In genomic region chr2:11647834-11648600, GRCh38 we compare ENCODE assay signal across 14 cellular contexts. TPM values are rescaled to one million over a fixed set of nuclear protein-coding genes. Genes with fewer than 3 reads are reported as not detected.
DNase-seq lines count a peak whose midpoint lies in the region; ATAC-seq, FAIRE-seq and TF ChIP-seq lines count a peak whose summit lies in the region.
"Had no signal": no experiment of that assay in that cellular context is flagged by ENCODE, and none has a peak within 500 bp of the region (broad histone marks: within the 10 kb centered on the region; RNA-seq: fewer than 3 reads in every experiment).

No MANE protein-coding gene starts in this region.

- H3K4me3 Mint-ChIP-seq in astrocyte (ENCODE audit: unreplicated experiment), result no peak overlapping the region
- H3K4me3 Mint-ChIP-seq: activated B cell treated with CpG ODN at 0.5 μM for 24 hours; activated T-cell treated with anti-CD3 and anti-CD28 coated beads, Interleukin-2, amount 50 U/mL, for 24 hours; brain had no signal

- H3K9me3 Mint-ChIP-seq in astrocyte (ENCODE audit: unreplicated experiment), result no peaks in the 10 kb centered on the region
- H3K9me3 Mint-ChIP-seq: activated B cell treated with CpG ODN at 0.5 μM for 24 hours; activated T-cell treated with anti-CD3 and anti-CD28 coated beads, Interleukin-2, amount 50 U/mL, for 24 hours; brain had no signal

- H3K36me3 Mint-ChIP-seq in astrocyte (ENCODE audit: low read depth, unreplicated experiment), result peaks cover 2% of the 10 kb centered on the region

- H3K27ac Mint-ChIP-seq in astrocyte (ENCODE audit: unreplicated experiment), result peak overlapping the region; percentile 85
- H3K27ac Mint-ChIP-seq: activated B cell treated with CpG ODN at 0.5 μM for 24 hours; activated T-cell treated with anti-CD3 and anti-CD28 coated beads, Interleukin-2, amount 50 U/mL, for 24 hours; brain had no signal

- H4K20me1 ChIP-seq in astrocyte (ENCODE audit: insufficient read depth, low read length), result no peaks in the 10 kb centered on the region

- no peaks in the 10 kb centered on the region for H3K9me3 ChIP-seq in heart right ventricle
- H3K9me3 ChIP-seq in astrocyte (ENCODE audit: insufficient read depth, low read depth, low read length), result no peaks in the 10 kb centered on the region
- no peaks in the 10 kb centered on the region for H3K9me3 ChIP-seq in tibial nerve
- H3K9me3 ChIP-seq: lower lobe of right lung had no signal

- ATAC-seq in heart right ventricle, result no peak
- ATAC-seq in Right ventricle myocardium superior (ENCODE audit: poor library complexity), result no peak
- ATAC-seq in GM18868 (IDR thresholded peaks at IDR 0.05; ENCODE audit: unreplicated experiment), result no peak
- no peak for ATAC-seq in HG03135 (IDR thresholded peaks at IDR 0.05; ENCODE audit: unreplicated experiment)
- ATAC-seq: lower lobe of right lung had no signal

- no peak overlapping the region for H3K4me3 ChIP-seq in heart right ventricle
- H3K4me3 ChIP-seq in astrocyte (ENCODE audit: insufficient read depth, low read depth, low read length), result no peak overlapping the region
- no peak overlapping the region for H3K4me3 ChIP-seq in tibial nerve
- H3K4me3 ChIP-seq: lower lobe of right lung had no signal

- FAIRE-seq in astrocyte (lab: Jason Lieb, UNC), result no peak

- H3K79me2 ChIP-seq in astrocyte (ENCODE audit: insufficient read depth, low read length), result no peaks in the 10 kb centered on the region

- WGBS in heart right ventricle, 2 donors, result 60 to 70% methylated on average over 7 of the region's 7 CpGs
- WGBS in tibial nerve, 2 donors, result 62 to 69% methylated on average over 7 of the region's 7 CpGs

- H2AFZ ChIP-seq in astrocyte (ENCODE audit: low read depth, low read length), result no peak overlapping the region

- peaks cover 0 to 12% (median 0%) of the 10 kb centered on the region in 9 donors for H3K4me1 ChIP-seq in heart right ventricle
- no peaks in the 10 kb centered on the region for H3K4me1 ChIP-seq in astrocyte (ENCODE audit: insufficient read depth, low read length)
- peaks cover 0 to 19% (median 10%) of the 10 kb centered on the region in 4 donors for H3K4me1 ChIP-seq in tibial nerve
- H3K4me1 ChIP-seq: lower lobe of right lung had no signal

- TF ChIP-seq CTCF in heart right ventricle (IDR thresholded peaks at IDR 0.05) (peak in 5 of 9 donors; percentile 11 to 33 (median 26)), astrocyte (IDR thresholded peaks at IDR 0.05; ENCODE audit: insufficient read depth, low read depth, low read length) (peak; percentile 43), tibial nerve (IDR thresholded peaks at IDR 0.05) (no peak)

- no peak for TF ChIP-seq POLR2A in tibial nerve (IDR thresholded peaks at IDR 0.05)

- no peak overlapping the region for H3K27ac ChIP-seq in heart right ventricle
- H3K27ac ChIP-seq in astrocyte (ENCODE audit: low read depth, low read length), result no peak overlapping the region
- no peak overlapping the region for H3K27ac ChIP-seq in tibial nerve
- H3K27ac ChIP-seq: lower lobe of right lung had no signal

- peaks cover 33% of the 10 kb centered on the region for H3K4me1 Mint-ChIP-seq in astrocyte (ENCODE audit: low read depth, unreplicated experiment)
- H3K4me1 Mint-ChIP-seq: activated B cell treated with CpG ODN at 0.5 μM for 24 hours had no signal

- no peak overlapping the region for H3K9ac ChIP-seq in astrocyte (ENCODE audit: low read length)

- intact Hi-C loops in heart right ventricle (cut with DNase I), result no loop called here
- intact Hi-C loops in Right ventricle myocardium superior (cut with DNase I), result no loop called here
- intact Hi-C loops in posterior cingulate gyrus (cut with DNase I), result no loop called here

- DNase-seq in heart right ventricle, result no peak
- no peak for DNase-seq in Right ventricle myocardium superior
- DNase-seq in astrocyte (ENCODE audit: low read depth), result peak; percentile 26
- DNase-seq in globus pallidus (ENCODE audit: low spot score), result peak; percentile 20
- DNase-seq in posterior cingulate gyrus, result no peak
- DNase-seq in tibial nerve (ENCODE audit: low spot score in 2 of 2), result no peak
- DNase-seq: activated B cell treated with CpG ODN at 0.5 μM for 24 hours; activated T-cell treated with anti-CD3 and anti-CD28 coated beads, Interleukin-2, amount 50 U/mL, for 24 hours; lower lobe of right lung; RPMI8226 had no signal

- H3K27me3 Mint-ChIP-seq in astrocyte (ENCODE audit: low read depth, unreplicated experiment), result no peaks in the 10 kb centered on the region

- H3K27me3 ChIP-seq in heart right ventricle (peaks cover 0 to 6% (median 0%) of the 10 kb centered on the region in 7 donors), astrocyte (ENCODE audit: insufficient read depth, low read length) (peaks cover 5% of the 10 kb centered on the region), tibial nerve (no peaks in the 10 kb centered on the region)

- no peak for TF ChIP-seq EP300 in tibial nerve (IDR thresholded peaks at IDR 0.05)

- H3K36me3 ChIP-seq in heart right ventricle (peaks cover 0 to 3% (median 0%) of the 10 kb centered on the region in 9 donors), astrocyte (ENCODE audit: insufficient read depth, low read length) (no peaks in the 10 kb centered on the region), tibial nerve (peaks cover 0 to 5% (median 0%) of the 10 kb centered on the region in 3 donors)
- H3K36me3 ChIP-seq: lower lobe of right lung had no signal

- no peak overlapping the region for H3K4me2 ChIP-seq in astrocyte (ENCODE audit: low read length)

RNA-seq across cellular contexts. Expression of gene NTSR2, which starts 22.0 kb away (rescaled TPM):
- under 1 TPM in 1 of 10 donors, not detected in 9; 0.15 TPM for total RNA-seq in heart right ventricle
- under 1 TPM in 1 of 2 donors, not detected in 1; 0.10 TPM for polyA plus RNA-seq in heart right ventricle
- 0.19 TPM for total RNA-seq in Right ventricle myocardium superior
- not detected in 2 replicates for total RNA-seq in astrocyte
- 1 to 10 TPM in 2 of 4 donors, under 1 TPM in 1, not detected in 1; 0.87 to 4.2 (median 2.1) TPM for total RNA-seq in tibial nerve
- total RNA-seq: activated B cell treated with CpG ODN at 0.5 μM for 24 hours, lower lobe of right lung, pulmonary artery endothelial cell had no signal

Comparison
In these comparisons a context has a peak if more than half of its experiments do, and no peak if none do; other contexts are left out.
1. DNase-seq: peak in astrocyte (single experiment) and globus pallidus (single experiment); none in heart right ventricle (0 of 2), Right ventricle myocardium superior (single experiment), posterior cingulate gyrus (0 of 10) and tibial nerve (0 of 2).
2. CTCF ChIP-seq: peak in heart right ventricle (5 of 9) and astrocyte (single experiment); none in tibial nerve (0 of 5).